In the genomic region with DNA sequence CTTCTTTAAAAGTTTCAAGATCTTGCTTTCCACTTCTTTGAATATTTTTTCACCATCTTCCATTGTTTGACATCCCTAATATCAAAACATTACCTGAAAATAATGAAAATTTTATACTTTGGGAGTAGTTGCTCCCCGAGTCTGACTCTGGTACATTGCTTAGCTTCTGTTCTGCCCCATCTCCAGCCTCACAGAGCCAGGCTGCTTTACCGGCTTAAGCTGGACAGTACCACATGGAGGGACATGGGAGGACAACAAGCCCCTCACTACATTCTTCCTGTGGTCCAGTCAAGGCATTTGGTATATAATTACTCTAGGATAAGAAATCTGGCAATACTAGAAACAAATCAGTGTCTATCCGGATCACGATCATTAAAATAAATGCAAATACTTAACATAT, we compare ENCODE assay signal across 17 cellular contexts.
"Had no signal": no experiment of that assay in that cellular context is flagged by ENCODE, and none has a peak within 500 bp of the region (broad histone marks: within the 10 kb centered on the region; RNA-seq: fewer than 3 reads in every experiment).

No MANE protein-coding gene starts in this region.

- H3K27me3 ChIP-seq: colonic mucosa, esophagus squamous epithelium, left lung, neutrophil, pancreas, suprapubic skin, thyroid gland had no signal

- H3K4me3 Mint-ChIP-seq: dendritic cell treated with granulocyte-macrophage colony-stimulating factor and Interleukin-4, amounts not matched to agents 40 ng/mL and 50 ng/mL, for 4 days; immature natural killer cell; mesothelial cell of epicardium; natural killer cell treated with Interleukin-12 subunit alpha and Interleukin-12 subunit beta and Interleukin-15 and Interleukin-18, amount 100 ng/mL, for 72 hours; neural crest cell; type B pancreatic cell had no signal

- DNase-seq: effector memory CD4-positive, alpha-beta T cell; esophagus squamous epithelium; immature natural killer cell had no signal

- H3K36me3 ChIP-seq: colonic mucosa, esophagus squamous epithelium, left lung, neutrophil, pancreas, suprapubic skin, thyroid gland had no signal

- H3K9me3 ChIP-seq: colonic mucosa, esophagus squamous epithelium, left lung, mucosa of descending colon, neutrophil, pancreas, suprapubic skin, thyroid gland had no signal

- H3K27me3 Mint-ChIP-seq: dendritic cell treated with granulocyte-macrophage colony-stimulating factor and Interleukin-4, amounts not matched to agents 40 ng/mL and 50 ng/mL, for 4 days; naive B cell; type B pancreatic cell had no signal

- ATAC-seq: natural killer cell treated with Interleukin-12 subunit alpha and Interleukin-12 subunit beta and Interleukin-15 and Interleukin-18, amount 100 ng/mL, for 72 hours had no signal

- H3K4me3 ChIP-seq: colonic mucosa, esophagus squamous epithelium, left lung, mucosa of descending colon, pancreas, suprapubic skin, thyroid gland had no signal

- H3K4me1 ChIP-seq: colonic mucosa, esophagus squamous epithelium, left lung, suprapubic skin, thyroid gland had no signal

- FAIRE-seq: small intestine had no signal

- H3K9me3 Mint-ChIP-seq: dendritic cell treated with granulocyte-macrophage colony-stimulating factor and Interleukin-4, amounts not matched to agents 40 ng/mL and 50 ng/mL, for 4 days; immature natural killer cell; mesothelial cell of epicardium; naive B cell; natural killer cell treated with Interleukin-12 subunit alpha and Interleukin-12 subunit beta and Interleukin-15 and Interleukin-18, amount 100 ng/mL, for 72 hours; neural crest cell; type B pancreatic cell had no signal

- H3K4me1 Mint-ChIP-seq: immature natural killer cell, mesothelial cell of epicardium had no signal

- H3K27ac Mint-ChIP-seq: dendritic cell treated with granulocyte-macrophage colony-stimulating factor and Interleukin-4, amounts not matched to agents 40 ng/mL and 50 ng/mL, for 4 days; immature natural killer cell; mesothelial cell of epicardium; natural killer cell treated with Interleukin-12 subunit alpha and Interleukin-12 subunit beta and Interleukin-15 and Interleukin-18, amount 100 ng/mL, for 72 hours; type B pancreatic cell had no signal

- H3K36me3 Mint-ChIP-seq: immature natural killer cell; mesothelial cell of epicardium; naive B cell; natural killer cell treated with Interleukin-12 subunit alpha and Interleukin-12 subunit beta and Interleukin-15 and Interleukin-18, amount 100 ng/mL, for 72 hours; type B pancreatic cell had no signal

- H3K27ac ChIP-seq: colonic mucosa, esophagus squamous epithelium, left lung, neutrophil, pancreas, suprapubic skin, thyroid gland had no signal
